1 cellular context compared by ENCODE assay signal in genomic region chr17:41965694-41966375, GRCh38.
TF ChIP-seq lines count a peak whose summit lies in the region.

No MANE protein-coding gene starts in this region.

TF ChIP-seq in A549, 52 proteins besides CTCF, POLR2A, EP300 and RAD21 (continued from another document):
- TF ChIP-seq KDM5A (IDR thresholded peaks at IDR 0.05) = no peak
- no peak for TF ChIP-seq RCOR1 (IDR thresholded peaks at IDR 0.05; ENCODE audit: low read depth, low read length)
- TF ChIP-seq RARB (CRISPR knock-in tag; IDR thresholded peaks at IDR 0.05) = no peak
- no peak for TF ChIP-seq MAZ (IDR thresholded peaks at IDR 0.05; ENCODE audit: borderline replicate concordance, low read depth, low read length)
- no peak for TF ChIP-seq FOXS1 (CRISPR knock-in tag; IDR thresholded peaks at IDR 0.05)
